ENCODE assay signal across 6 cellular contexts in genomic region chr1:146763234-146763633, GRCh38.
DNase-seq lines count a peak whose midpoint lies in the region; ATAC-seq and TF ChIP-seq lines count a peak whose summit lies in the region.
"Not testable (repeated sequence)": the region's sequence is repeated elsewhere in the genome, so short reads cannot be mapped to it uniquely, and the experiment has no call there.

No MANE protein-coding gene starts in this region.

- not testable (repeated sequence) for H3K9me1 ChIP-seq in IMR-90 (ENCODE audit: insufficient read depth, low read length)

- H3K4ac ChIP-seq in IMR-90 (ENCODE audit: low read depth, low read length), result not testable (repeated sequence)

- WGBS in IMR-90 (ENCODE audit: extremely low coverage in 2 of 2, insufficient read length in 1 of 2), 2 experiments, result no CpG with 5 or more reads among the region's 5 CpGs
- no CpG with 5 or more reads among the region's 5 CpGs for WGBS in heart left ventricle, 4 donors
- WGBS in right cardiac atrium, result no CpG with 5 or more reads among the region's 5 CpGs

- H2AFZ ChIP-seq in IMR-90 (replicated peaks; ENCODE audit: low read length, poor library complexity), result not testable (repeated sequence)

- not testable (repeated sequence) for TF ChIP-seq CTCF in IMR-90 (conservative IDR thresholded peaks at IDR 0.05; ENCODE audit: low read depth, low read length); WTC11 (IDR thresholded peaks at IDR 0.05); heart left ventricle (IDR thresholded peaks at IDR 0.05)

- not testable (repeated sequence) for H4K8ac ChIP-seq in IMR-90 (ENCODE audit: low read depth in 2 of 2, low read length in 2 of 2)

- not testable (repeated sequence) for H3K4me1 ChIP-seq in IMR-90 (ENCODE audit: control insufficient read depth, insufficient read depth, low read length); heart left ventricle; right cardiac atrium (ENCODE audit: control insufficient read depth, insufficient read depth, low read length)

- ATAC-seq in IMR-90 (ENCODE audit: low read depth) (peak; percentile 83), WTC11 (0 out of 2 replicates have a peak, but pooled peaks have one; percentile 28), Right ventricle myocardium inferior (peak; percentile 37), heart left ventricle (peak in 3 of 4 donors; percentile 48 to 83 (median 81)), left cardiac atrium (peak; percentile 62 to 67), right cardiac atrium (peak; percentile 60 to 67)

- H3K36me3 Mint-ChIP-seq in WTC11, result not testable (repeated sequence)

- H3K56ac ChIP-seq in IMR-90 (ENCODE audit: extremely low read depth, insufficient read depth, low read length), result not testable (repeated sequence)

- TF ChIP-seq POLR2A in IMR-90 (IDR thresholded peaks at IDR 0.05; ENCODE audit: low read depth, low read length); heart left ventricle (IDR thresholded peaks at IDR 0.05): not testable (repeated sequence)

- H3K27me3 Mint-ChIP-seq in WTC11 (ENCODE audit: low read depth), result not testable (repeated sequence)

- not testable (repeated sequence) for H2BK20ac ChIP-seq in IMR-90 (ENCODE audit: low read depth, low read length)

- not testable (repeated sequence) for H3K23ac ChIP-seq in IMR-90 (ENCODE audit: low read depth, low read length)

- CTCF ChIA-PET in IMR-90 (lab: Yijun Ruan, JAX); WTC11 (lab: Charles Lee): not testable (repeated sequence)

- H3K9me3 ChIP-seq in IMR-90 (ENCODE audit: control insufficient read depth, insufficient read depth, low read length); heart left ventricle; right cardiac atrium (ENCODE audit: control insufficient read depth, low read length): not testable (repeated sequence)

- not testable (repeated sequence) for H3K79me1 ChIP-seq in IMR-90 (ENCODE audit: low read depth in 1 of 2, low read length in 2 of 2)

- H4K5ac ChIP-seq in IMR-90 (ENCODE audit: low read depth, low read length), result not testable (repeated sequence)

- not testable (repeated sequence) for H4K91ac ChIP-seq in IMR-90 (ENCODE audit: insufficient read depth, low read depth, low read length)

- not testable (repeated sequence) for H3K4me3 ChIP-seq in IMR-90 (ENCODE audit: insufficient read depth, low read depth, low read length); heart left ventricle; right cardiac atrium (ENCODE audit: low read length)

- not testable (repeated sequence) for H3K9me3 Mint-ChIP-seq in WTC11

- not testable (repeated sequence) for H3K9ac ChIP-seq in IMR-90 (ENCODE audit: low read depth, low read length)

- H3K27me3 ChIP-seq in IMR-90 (ENCODE audit: control insufficient read depth, insufficient read depth, low read length); heart left ventricle; right cardiac atrium (ENCODE audit: control insufficient read depth, insufficient read depth): not testable (repeated sequence)

- H3K27ac Mint-ChIP-seq in WTC11, result not testable (repeated sequence)

- not testable (repeated sequence) for H3K14ac ChIP-seq in IMR-90 (replicated peaks; ENCODE audit: low read depth, low read length)

- not testable (repeated sequence) for H2BK15ac ChIP-seq in IMR-90 (ENCODE audit: low read depth, low read length)

- not testable (repeated sequence) for H3K4me1 Mint-ChIP-seq in WTC11

- not testable (repeated sequence) for H2BK5ac ChIP-seq in IMR-90 (ENCODE audit: low read depth, low read length, poor library complexity, severe bottlenecking)

- H3K27ac ChIP-seq in IMR-90 (ENCODE audit: insufficient read depth, low read length); heart left ventricle; right cardiac atrium (ENCODE audit: low read length): not testable (repeated sequence)

- not testable (repeated sequence) for H3K36me3 ChIP-seq in IMR-90 (ENCODE audit: control insufficient read depth, insufficient read depth, low read length); heart left ventricle

- dilution Hi-C loops in IMR-90 (cut with HindIII; ENCODE audit: low sequenced_read_pairs, unreplicated experiment), result not testable (repeated sequence)

- BruUV-seq in IMR-90 (replicated peaks; lab: Mats Ljungman, UMichigan), result not testable (repeated sequence)

- not testable (repeated sequence) for TF ChIP-seq RAD21 in IMR-90 (IDR thresholded peaks at IDR 0.05; ENCODE audit: low read length)

- H3K4me2 ChIP-seq in IMR-90 (ENCODE audit: low read depth, low read length), result not testable (repeated sequence)

- not testable (repeated sequence) for H3K4me3 Mint-ChIP-seq in WTC11

- not testable (repeated sequence) for H2AK9ac ChIP-seq in IMR-90 (replicated peaks; ENCODE audit: low read depth, low read length, poor library complexity)

- intact Hi-C loops in IMR-90 (cut with micrococcal nuclease); Right ventricle myocardium inferior (cut with DNase I); heart left ventricle (cut with DNase I); left cardiac atrium (cut with DNase I); right cardiac atrium (cut with DNase I): not testable (repeated sequence)

- DNase-seq in IMR-90; WTC11 (ENCODE audit: low spot score); Right ventricle myocardium inferior (ENCODE audit: missing footprints); heart left ventricle; left cardiac atrium; right cardiac atrium: not testable (repeated sequence)

- not testable (repeated sequence) for H2AK5ac ChIP-seq in IMR-90 (ENCODE audit: low read depth, low read length)

- H3K18ac ChIP-seq in IMR-90 (ENCODE audit: low read depth, low read length), result not testable (repeated sequence)

- H4K20me1 ChIP-seq in IMR-90 (ENCODE audit: insufficient read depth, low read length), result not testable (repeated sequence)

- in situ Hi-C loops in IMR-90 (cut with MboI; ENCODE audit: low sequenced_read_pairs), result not testable (repeated sequence)

- not testable (repeated sequence) for H2BK120ac ChIP-seq in IMR-90 (ENCODE audit: low read depth, low read length)

- POLR2A ChIA-PET in IMR-90 (lab: Charles Lee; ENCODE audit: unreplicated experiment); WTC11 (lab: Charles Lee): not testable (repeated sequence)

Comparison
In these comparisons a context has a peak if more than half of its experiments do, and no peak if none do; other contexts are left out.
1. ATAC-seq: peak in every context shown above with its lines; median percentile 83 in IMR-90; 81 in heart left ventricle; 64 in left cardiac atrium; 64 in right cardiac atrium; 37 in Right ventricle myocardium inferior; 28 in WTC11.